Comparison of ENCODE assay signal across 20 cellular contexts in the genomic region with DNA sequence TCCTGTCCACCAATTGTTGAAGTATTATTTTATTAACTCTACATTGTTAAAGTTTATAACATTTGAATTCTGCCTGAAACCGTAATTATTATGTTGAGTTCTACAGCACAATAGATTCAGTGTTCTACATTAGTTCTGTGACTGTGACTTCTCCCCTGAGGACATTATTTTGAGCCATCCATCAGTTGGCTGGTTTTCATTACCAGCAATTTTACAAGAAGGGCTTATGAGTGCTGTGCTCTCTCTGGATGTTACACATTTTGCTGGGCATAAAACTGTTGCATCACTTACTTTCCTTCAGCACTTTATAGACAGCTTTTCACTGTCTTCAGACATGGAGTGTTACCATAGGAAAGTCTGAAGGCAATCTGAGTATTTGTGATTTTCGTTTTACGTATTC.
"Had no signal": no experiment of that assay in that cellular context is flagged by ENCODE, and none has a peak within 500 bp of the region (broad histone marks: within the 10 kb centered on the region; RNA-seq: fewer than 3 reads in every experiment).

No MANE protein-coding gene starts in this region.

- H3K4me3 ChIP-seq: MG63, PC-9 had no signal

- ATAC-seq: activated CD8-positive, alpha-beta T cell treated with anti-CD3 and anti-CD28 coated beads, Interleukin-2, amount 10 ng/mL, durations not matched to agents 7 days and 5 days; T-helper 17 cell; WTC11 had no signal

- H3K27me3 ChIP-seq: MG63 had no signal

- H3K36me3 ChIP-seq: MG63 had no signal

- DNase-seq: activated CD4-positive, alpha-beta T cell treated with anti-CD3 and anti-CD28 coated beads for 48 hours; activated CD4-positive, alpha-beta T cell treated with anti-CD3 and anti-CD28 coated beads, Interleukin-2, amount 50 U/mL, for 4 hours; activated CD4-positive, CD25-positive, alpha-beta regulatory T cell treated with anti-CD3 and anti-CD28 coated beads, Interleukin-2, amount 50 U/mL, for 72 hours; activated CD8-positive, alpha-beta memory T cell treated with anti-CD3 and anti-CD28 coated beads, Interleukin-2, amount 50 U/mL, for 48 hours; activated CD8-positive, alpha-beta T cell treated with anti-CD3 and anti-CD28 coated beads, Interleukin-2, amount 10 ng/mL, durations not matched to agents 7 days and 5 days; activated T-cell treated with anti-CD3 and anti-CD28 coated beads, Interleukin-2, amount 50 U/mL, for 1 hour; aorta; central memory CD4-positive, alpha-beta T cell; MG63; MV-4-11; NCI-H1105 treated with DMSO at 0.1 percent for 48 hours; NCI-H1930; NCI-H2107; NCI-H524; PC-9; SIG-M5; T-helper 17 cell; T-helper 9 cell had no signal

- H3K27ac ChIP-seq: KMS-11, PC-9 had no signal

- H3K9ac ChIP-seq: KMS-11 had no signal

- H3K4me2 ChIP-seq: KMS-11, PC-9 had no signal

- H2AFZ ChIP-seq: PC-9 had no signal
